1 cellular context compared by ENCODE assay signal in the genomic region with DNA sequence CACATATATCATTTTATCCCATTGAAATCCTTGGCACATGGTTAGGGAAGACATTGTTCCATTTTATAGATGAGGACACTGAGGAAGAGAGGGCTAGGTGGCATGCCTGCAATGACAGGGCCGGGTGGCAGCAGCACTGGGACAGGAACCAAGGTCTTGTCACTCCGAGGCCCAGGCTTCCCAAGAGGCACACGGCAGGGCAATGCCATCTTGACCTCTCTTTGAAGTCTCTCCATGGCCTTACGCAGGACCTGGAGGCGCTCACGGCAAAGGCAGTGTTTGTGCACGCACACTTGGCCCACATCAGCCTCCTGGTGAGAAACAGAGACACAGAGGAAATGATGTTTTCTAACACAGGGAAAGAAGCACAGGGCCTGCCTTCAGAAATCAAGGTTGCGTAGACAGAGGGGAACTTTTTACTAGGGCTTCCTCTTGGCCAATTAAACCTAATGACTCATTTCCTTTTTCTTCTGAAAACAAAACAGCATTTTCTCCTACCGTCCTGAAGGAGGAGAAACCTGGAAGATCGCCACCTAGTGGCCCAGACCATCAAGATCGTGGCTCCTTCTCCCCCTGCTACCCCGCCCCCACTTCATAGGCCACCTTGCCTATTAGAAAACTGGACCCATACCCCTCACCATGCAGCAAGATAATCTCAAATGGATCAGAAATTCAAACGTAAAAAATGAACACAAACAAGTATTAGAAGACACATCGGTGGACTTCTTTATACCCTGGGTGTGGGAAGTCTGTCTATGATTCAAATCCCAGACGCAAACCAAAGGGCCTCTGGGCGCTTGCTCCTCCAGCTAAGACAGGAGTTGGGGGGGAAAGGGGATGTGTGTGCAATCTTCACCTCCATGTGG.
TF ChIP-seq lines count a peak whose summit lies in the region.

No MANE protein-coding gene starts in this region.

TF ChIP-seq in K562, 482 proteins besides CTCF, POLR2A, EP300 and RAD21 (continued from another document and continues in another):
- TF ChIP-seq, protein P1, sequence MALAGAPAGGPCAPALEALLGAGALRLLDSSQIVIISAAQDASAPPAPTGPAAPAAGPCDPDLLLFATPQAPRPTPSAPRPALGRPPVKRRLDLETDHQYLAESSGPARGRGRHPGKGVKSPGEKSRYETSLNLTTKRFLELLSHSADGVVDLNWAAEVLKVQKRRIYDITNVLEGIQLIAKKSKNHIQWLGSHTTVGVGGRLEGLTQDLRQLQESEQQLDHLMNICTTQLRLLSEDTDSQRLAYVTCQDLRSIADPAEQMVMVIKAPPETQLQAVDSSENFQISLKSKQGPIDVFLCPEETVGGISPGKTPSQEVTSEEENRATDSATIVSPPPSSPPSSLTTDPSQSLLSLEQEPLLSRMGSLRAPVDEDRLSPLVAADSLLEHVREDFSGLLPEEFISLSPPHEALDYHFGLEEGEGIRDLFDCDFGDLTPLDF (CRISPR knock-in tag; IDR thresholded peaks at IDR 0.05): no peak
- TF ChIP-seq, protein P2, sequence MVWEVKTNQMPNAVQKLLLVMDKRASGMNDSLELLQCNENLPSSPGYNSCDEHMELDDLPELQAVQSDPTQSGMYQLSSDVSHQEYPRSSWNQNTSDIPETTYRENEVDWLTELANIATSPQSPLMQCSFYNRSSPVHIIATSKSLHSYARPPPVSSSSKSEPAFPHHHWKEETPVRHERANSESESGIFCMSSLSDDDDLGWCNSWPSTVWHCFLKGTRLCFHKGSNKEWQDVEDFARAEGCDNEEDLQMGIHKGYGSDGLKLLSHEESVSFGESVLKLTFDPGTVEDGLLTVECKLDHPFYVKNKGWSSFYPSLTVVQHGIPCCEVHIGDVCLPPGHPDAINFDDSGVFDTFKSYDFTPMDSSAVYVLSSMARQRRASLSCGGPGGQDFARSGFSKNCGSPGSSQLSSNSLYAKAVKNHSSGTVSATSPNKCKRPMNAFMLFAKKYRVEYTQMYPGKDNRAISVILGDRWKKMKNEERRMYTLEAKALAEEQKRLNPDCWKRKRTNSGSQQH (CRISPR knock-in tag; IDR thresholded peaks at IDR 0.05): no peak
- TF ChIP-seq ZSCAN32 (CRISPR knock-in tag; IDR thresholded peaks at IDR 0.05) (no peak), ZNF444 (CRISPR knock-in tag; IDR thresholded peaks at IDR 0.05) (no peak), U2AF2 (optimal IDR thresholded peaks at IDR 0.05; ENCODE audit: low read depth, low read length) (no peak), MCM7 (IDR thresholded peaks at IDR 0.05) (no peak), EP400 (IDR thresholded peaks at IDR 0.05) (peak; percentile 63), CBFA2T3 (IDR thresholded peaks at IDR 0.05) (peak; percentile 11; the same call in 1 of the 2 replicates), NR2C1 (IDR thresholded peaks at IDR 0.05) (no peak), NR2C1 (tag; IDR thresholded peaks at IDR 0.05) (peak; percentile 63), POLR2AphosphoS2 (IDR thresholded peaks at IDR 0.05; ENCODE audit: low read length) (no peak), SIRT6 (IDR thresholded peaks at IDR 0.05; ENCODE audit: low read depth, low read length) (no peak), ZNF124 (CRISPR knock-in tag; IDR thresholded peaks at IDR 0.05) (no peak), ZNF583 (CRISPR knock-in tag; IDR thresholded peaks at IDR 0.05) (no peak), ZNF75A (CRISPR knock-in tag; IDR thresholded peaks at IDR 0.05) (no peak), HNRNPL (IDR thresholded peaks at IDR 0.05; ENCODE audit: low read depth, low read length) (no peak), KDM5B (IDR thresholded peaks at IDR 0.05; ENCODE audit: insufficient replicate concordance, low read depth, low read length) (no peak), NFIX (CRISPR knock-in tag; IDR thresholded peaks at IDR 0.05; ENCODE audit: low read depth) (no peak), ZFX (CRISPR knock-in tag; IDR thresholded peaks at IDR 0.05) (no peak), HNRNPLL (IDR thresholded peaks at IDR 0.05; ENCODE audit: low read depth, low read length, poor library complexity, severe bottlenecking) (peak; percentile 43), DACH1 (IDR thresholded peaks at IDR 0.05; ENCODE audit: partially characterized antibody) (no peak), ETV5 (CRISPR knock-in tag; IDR thresholded peaks at IDR 0.05; ENCODE audit: low read depth) (0 out of 2 replicates have a peak, but pooled peaks have one; percentile 77), ZNF311 (CRISPR knock-in tag; IDR thresholded peaks at IDR 0.05) (no peak), ARID2 (IDR thresholded peaks at IDR 0.05) (no peak), ZNF584 (CRISPR knock-in tag; IDR thresholded peaks at IDR 0.05; ENCODE audit: low read depth) (peak; percentile 90), CBX1 (IDR thresholded peaks at IDR 0.05; ENCODE audit: low read depth) (peak; percentile 73; the same call in 1 of the 2 replicates), ZNF347 (CRISPR knock-in tag; IDR thresholded peaks at IDR 0.05; ENCODE audit: low read depth) (no peak), ZKSCAN3 (CRISPR knock-in tag; IDR thresholded peaks at IDR 0.05) (no peak)
- TF ChIP-seq, protein P3, sequence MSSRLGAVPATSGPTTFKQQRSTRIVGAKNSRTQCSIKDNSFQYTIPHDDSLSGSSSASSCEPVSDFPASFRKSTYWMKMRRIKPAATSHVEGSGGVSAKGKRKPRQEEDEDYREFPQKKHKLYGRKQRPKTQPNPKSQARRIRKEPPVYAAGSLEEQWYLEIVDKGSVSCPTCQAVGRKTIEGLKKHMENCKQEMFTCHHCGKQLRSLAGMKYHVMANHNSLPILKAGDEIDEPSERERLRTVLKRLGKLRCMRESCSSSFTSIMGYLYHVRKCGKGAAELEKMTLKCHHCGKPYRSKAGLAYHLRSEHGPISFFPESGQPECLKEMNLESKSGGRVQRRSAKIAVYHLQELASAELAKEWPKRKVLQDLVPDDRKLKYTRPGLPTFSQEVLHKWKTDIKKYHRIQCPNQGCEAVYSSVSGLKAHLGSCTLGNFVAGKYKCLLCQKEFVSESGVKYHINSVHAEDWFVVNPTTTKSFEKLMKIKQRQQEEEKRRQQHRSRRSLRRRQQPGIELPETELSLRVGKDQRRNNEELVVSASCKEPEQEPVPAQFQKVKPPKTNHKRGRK (tag; IDR thresholded peaks at IDR 0.05): no peak
- TF ChIP-seq, protein P4, sequence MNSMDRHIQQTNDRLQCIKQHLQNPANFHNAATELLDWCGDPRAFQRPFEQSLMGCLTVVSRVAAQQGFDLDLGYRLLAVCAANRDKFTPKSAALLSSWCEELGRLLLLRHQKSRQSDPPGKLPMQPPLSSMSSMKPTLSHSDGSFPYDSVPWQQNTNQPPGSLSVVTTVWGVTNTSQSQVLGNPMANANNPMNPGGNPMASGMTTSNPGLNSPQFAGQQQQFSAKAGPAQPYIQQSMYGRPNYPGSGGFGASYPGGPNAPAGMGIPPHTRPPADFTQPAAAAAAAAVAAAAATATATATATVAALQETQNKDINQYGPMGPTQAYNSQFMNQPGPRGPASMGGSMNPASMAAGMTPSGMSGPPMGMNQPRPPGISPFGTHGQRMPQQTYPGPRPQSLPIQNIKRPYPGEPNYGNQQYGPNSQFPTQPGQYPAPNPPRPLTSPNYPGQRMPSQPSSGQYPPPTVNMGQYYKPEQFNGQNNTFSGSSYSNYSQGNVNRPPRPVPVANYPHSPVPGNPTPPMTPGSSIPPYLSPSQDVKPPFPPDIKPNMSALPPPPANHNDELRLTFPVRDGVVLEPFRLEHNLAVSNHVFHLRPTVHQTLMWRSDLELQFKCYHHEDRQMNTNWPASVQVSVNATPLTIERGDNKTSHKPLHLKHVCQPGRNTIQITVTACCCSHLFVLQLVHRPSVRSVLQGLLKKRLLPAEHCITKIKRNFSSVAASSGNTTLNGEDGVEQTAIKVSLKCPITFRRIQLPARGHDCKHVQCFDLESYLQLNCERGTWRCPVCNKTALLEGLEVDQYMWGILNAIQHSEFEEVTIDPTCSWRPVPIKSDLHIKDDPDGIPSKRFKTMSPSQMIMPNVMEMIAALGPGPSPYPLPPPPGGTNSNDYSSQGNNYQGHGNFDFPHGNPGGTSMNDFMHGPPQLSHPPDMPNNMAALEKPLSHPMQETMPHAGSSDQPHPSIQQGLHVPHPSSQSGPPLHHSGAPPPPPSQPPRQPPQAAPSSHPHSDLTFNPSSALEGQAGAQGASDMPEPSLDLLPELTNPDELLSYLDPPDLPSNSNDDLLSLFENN (IDR thresholded peaks at IDR 0.05; ENCODE audit: low read depth in 2 of 2, low read length in 2 of 2): no peak
- TF ChIP-seq, protein P5, sequence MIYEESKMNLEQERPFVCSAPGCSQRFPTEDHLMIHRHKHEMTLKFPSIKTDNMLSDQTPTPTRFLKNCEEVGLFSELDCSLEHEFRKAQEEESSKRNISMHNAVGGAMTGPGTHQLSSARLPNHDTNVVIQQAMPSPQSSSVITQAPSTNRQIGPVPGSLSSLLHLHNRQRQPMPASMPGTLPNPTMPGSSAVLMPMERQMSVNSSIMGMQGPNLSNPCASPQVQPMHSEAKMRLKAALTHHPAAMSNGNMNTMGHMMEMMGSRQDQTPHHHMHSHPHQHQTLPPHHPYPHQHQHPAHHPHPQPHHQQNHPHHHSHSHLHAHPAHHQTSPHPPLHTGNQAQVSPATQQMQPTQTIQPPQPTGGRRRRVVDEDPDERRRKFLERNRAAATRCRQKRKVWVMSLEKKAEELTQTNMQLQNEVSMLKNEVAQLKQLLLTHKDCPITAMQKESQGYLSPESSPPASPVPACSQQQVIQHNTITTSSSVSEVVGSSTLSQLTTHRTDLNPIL (CRISPR knock-in tag; IDR thresholded peaks at IDR 0.05): no peak
- TF ChIP-seq, protein P6, sequence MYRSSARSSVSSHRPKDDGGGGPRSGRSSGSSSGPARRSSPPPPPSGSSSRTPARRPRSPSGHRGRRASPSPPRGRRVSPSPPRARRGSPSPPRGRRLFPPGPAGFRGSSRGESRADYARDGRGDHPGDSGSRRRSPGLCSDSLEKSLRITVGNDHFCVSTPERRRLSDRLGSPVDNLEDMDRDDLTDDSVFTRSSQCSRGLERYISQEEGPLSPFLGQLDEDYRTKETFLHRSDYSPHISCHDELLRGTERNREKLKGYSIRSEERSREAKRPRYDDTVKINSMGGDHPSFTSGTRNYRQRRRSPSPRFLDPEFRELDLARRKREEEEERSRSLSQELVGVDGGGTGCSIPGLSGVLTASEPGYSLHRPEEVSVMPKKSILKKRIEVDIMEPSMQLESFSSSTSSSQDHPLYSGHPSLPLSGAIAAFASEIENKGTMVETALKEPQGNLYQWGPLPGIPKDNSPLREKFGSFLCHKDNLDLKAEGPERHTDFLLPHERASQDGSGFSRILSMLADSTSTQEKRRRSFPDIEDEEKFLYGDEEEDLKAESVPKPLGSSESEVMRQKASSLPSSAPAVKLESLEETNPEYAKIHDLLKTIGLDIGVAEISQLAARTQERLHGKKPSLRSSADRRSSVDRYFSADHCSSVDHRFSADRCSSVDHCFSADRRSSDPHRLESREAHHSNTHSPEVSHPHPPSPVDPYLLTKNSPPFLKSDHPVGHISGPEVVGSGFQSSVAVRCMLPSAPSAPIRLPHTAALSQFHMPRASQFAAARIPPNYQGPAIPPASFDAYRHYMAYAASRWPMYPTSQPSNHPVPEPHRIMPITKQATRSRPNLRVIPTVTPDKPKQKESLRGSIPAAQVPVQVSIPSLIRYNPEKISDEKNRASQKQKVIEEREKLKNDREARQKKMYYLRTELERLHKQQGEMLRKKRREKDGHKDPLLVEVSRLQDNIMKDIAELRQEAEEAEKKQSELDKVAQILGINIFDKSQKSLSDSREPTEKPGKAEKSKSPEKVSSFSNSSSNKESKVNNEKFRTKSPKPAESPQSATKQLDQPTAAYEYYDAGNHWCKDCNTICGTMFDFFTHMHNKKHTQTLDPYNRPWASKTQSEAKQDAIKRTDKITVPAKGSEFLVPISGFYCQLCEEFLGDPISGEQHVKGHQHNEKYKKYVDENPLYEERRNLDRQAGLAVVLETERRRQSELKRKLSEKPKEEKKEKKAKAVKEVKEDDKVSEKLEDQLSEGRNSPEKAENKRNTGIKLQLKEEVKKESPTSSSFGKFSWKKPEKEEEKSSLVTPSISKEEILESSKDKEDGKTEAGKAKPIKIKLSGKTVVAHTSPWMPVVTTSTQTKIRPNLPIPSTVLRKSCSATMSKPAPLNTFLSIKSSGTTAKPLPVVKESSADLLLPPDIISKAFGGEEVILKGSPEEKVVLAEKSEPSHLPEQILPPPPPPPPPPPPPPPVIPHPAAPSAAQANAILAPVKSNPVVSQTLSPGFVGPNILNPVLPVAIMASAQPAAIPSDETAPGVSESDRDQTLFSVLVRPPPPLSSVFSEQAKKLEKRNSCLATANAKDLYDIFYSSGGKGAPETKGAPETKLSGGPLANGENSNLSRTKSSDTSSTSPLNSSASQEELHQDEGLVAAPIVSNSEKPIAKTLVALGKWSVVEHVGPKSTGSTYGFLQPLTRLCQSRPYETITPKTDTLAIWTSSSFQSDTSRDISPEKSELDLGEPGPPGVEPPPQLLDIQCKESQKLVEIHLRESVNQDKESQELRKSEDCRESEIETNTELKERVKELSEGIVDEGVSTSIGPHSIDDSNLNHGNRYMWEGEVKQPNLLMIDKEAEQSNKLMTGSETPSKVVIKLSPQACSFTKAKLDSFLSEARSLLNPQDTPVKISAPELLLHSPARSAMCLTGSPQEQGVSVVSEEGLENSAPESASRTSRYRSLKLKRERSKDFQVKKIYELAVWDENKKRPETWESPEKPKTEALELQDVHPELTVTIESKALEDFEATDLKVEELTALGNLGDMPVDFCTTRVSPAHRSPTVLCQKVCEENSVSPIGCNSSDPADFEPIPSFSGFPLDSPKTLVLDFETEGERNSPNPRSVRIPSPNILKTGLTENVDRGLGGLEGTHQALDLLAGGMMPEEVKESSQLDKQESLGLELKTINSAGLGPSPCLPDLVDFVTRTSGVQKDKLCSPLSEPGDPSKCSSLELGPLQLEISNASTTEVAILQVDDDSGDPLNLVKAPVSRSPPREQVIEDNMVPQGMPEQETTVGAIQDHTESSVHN (IDR thresholded peaks at IDR 0.05; ENCODE audit: borderline replicate concordance in 1 of 2, low read depth in 1 of 2): no peak
- TF ChIP-seq, protein P7, sequence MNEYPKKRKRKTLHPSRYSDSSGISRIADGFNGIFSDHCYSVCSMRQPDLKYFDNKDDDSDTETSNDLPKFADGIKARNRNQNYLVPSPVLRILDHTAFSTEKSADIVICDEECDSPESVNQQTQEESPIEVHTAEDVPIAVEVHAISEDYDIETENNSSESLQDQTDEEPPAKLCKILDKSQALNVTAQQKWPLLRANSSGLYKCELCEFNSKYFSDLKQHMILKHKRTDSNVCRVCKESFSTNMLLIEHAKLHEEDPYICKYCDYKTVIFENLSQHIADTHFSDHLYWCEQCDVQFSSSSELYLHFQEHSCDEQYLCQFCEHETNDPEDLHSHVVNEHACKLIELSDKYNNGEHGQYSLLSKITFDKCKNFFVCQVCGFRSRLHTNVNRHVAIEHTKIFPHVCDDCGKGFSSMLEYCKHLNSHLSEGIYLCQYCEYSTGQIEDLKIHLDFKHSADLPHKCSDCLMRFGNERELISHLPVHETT (CRISPR knock-in tag; conservative IDR thresholded peaks at IDR 0.05 in 1 of 2, IDR thresholded peaks at IDR 0.05 in 1 of 2): peak in 1 of 2 experiments; percentile 50; a peak in 1 of 4 replicates
- TF ChIP-seq, protein P8, sequence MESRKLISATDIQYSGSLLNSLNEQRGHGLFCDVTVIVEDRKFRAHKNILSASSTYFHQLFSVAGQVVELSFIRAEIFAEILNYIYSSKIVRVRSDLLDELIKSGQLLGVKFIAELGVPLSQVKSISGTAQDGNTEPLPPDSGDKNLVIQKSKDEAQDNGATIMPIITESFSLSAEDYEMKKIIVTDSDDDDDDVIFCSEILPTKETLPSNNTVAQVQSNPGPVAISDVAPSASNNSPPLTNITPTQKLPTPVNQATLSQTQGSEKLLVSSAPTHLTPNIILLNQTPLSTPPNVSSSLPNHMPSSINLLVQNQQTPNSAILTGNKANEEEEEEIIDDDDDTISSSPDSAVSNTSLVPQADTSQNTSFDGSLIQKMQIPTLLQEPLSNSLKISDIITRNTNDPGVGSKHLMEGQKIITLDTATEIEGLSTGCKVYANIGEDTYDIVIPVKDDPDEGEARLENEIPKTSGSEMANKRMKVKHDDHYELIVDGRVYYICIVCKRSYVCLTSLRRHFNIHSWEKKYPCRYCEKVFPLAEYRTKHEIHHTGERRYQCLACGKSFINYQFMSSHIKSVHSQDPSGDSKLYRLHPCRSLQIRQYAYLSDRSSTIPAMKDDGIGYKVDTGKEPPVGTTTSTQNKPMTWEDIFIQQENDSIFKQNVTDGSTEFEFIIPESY (CRISPR knock-in tag; IDR thresholded peaks at IDR 0.05): peak; percentile 86; the same call in 1 of the 2 replicates
